In genomic region chr11:75450826-75451783, GRCh38 we compare ENCODE assay signal across 8 cellular contexts. TPM values are rescaled to one million over a fixed set of nuclear protein-coding genes. Genes with fewer than 3 reads are reported as not detected.
DNase-seq lines count a peak whose midpoint lies in the region; ATAC-seq and TF ChIP-seq lines count a peak whose summit lies in the region.

No MANE protein-coding gene starts in this region.

- ATAC-seq in heart left ventricle (no peak), left cardiac atrium (no peak), right cardiac atrium (no peak), upper lobe of right lung (peak; percentile 47), GM21619 (IDR thresholded peaks at IDR 0.05; ENCODE audit: unreplicated experiment) (no peak), GM18498 (IDR thresholded peaks at IDR 0.05; ENCODE audit: unreplicated experiment) (no peak), HG03439 (IDR thresholded peaks at IDR 0.05; ENCODE audit: unreplicated experiment) (no peak)

- TF ChIP-seq POLR2A in heart left ventricle (IDR thresholded peaks at IDR 0.05): no peak

- intact Hi-C loops in heart left ventricle (cut with DNase I): no loop called here
- intact Hi-C loops in left cardiac atrium (cut with DNase I): no loop called here
- intact Hi-C loops in right cardiac atrium (cut with DNase I): loop anchor here in 1 of 4 donors (10.0 kb wide), 1 partner anchor 64 kb away; no protein-coding TSS in a partner anchor
- intact Hi-C loops in upper lobe of right lung (cut with DNase I): no loop called here

- peaks cover 0 to 5% (median 0%) of the 10 kb centered on the region in 12 donors for H3K4me1 ChIP-seq in heart left ventricle
- H3K4me1 ChIP-seq in right cardiac atrium (ENCODE audit: control insufficient read depth, insufficient read depth, low read length): no peaks in the 10 kb centered on the region
- H3K4me1 ChIP-seq in upper lobe of right lung: no peaks in the 10 kb centered on the region

- DNase-seq in heart left ventricle (peak in 1 of 5 donors; percentile 55), left cardiac atrium (no peak), right cardiac atrium (peak in 2 of 3 donors; percentile 56), upper lobe of right lung (no peak)
- DNase-seq in activated CD8-positive, alpha-beta memory T cell treated with anti-CD3 and anti-CD28 coated beads for 24 hours: peak; percentile 68

- WGBS in heart left ventricle, 4 donors: 66 to 78% (median 73%) methylated on average over 40 to 46 of the region's 46 CpGs
- WGBS in right cardiac atrium: 68% methylated on average over 46 of the region's 46 CpGs

- no peaks in the 10 kb centered on the region for H3K27me3 ChIP-seq in heart left ventricle
- no peaks in the 10 kb centered on the region for H3K27me3 ChIP-seq in right cardiac atrium (ENCODE audit: control insufficient read depth, insufficient read depth)
- H3K27me3 ChIP-seq in upper lobe of right lung: no peaks in the 10 kb centered on the region

- no peak overlapping the region for H3K4me3 ChIP-seq in heart left ventricle
- no peak overlapping the region for H3K4me3 ChIP-seq in right cardiac atrium (ENCODE audit: low read length)
- H3K4me3 ChIP-seq in upper lobe of right lung: no peak overlapping the region

- H3K27ac ChIP-seq in heart left ventricle (no peak overlapping the region), right cardiac atrium (ENCODE audit: low read length) (no peak overlapping the region), upper lobe of right lung (no peak overlapping the region)

- H3K36me3 ChIP-seq in heart left ventricle (no peaks in the 10 kb centered on the region), upper lobe of right lung (no peaks in the 10 kb centered on the region)

- no peaks in the 10 kb centered on the region for H3K9me3 ChIP-seq in heart left ventricle
- H3K9me3 ChIP-seq in right cardiac atrium (ENCODE audit: control insufficient read depth, low read length): no peaks in the 10 kb centered on the region
- no peaks in the 10 kb centered on the region for H3K9me3 ChIP-seq in upper lobe of right lung

- TF ChIP-seq CTCF in heart left ventricle (IDR thresholded peaks at IDR 0.05) (peak in 11 of 12 donors; percentile 22 to 55 (median 47)), upper lobe of right lung (IDR thresholded peaks at IDR 0.05) (peak; percentile 64)

RNA-seq across cellular contexts. Expression of gene KLHL35, which starts 18.1 kb away (rescaled TPM):
- 1 to 10 TPM in 1 of 9 donors, under 1 TPM in 7, not detected in 1; 0.21 to 1.1 (median 0.45) TPM for total RNA-seq in heart left ventricle
- under 1 TPM; 0.11 to 0.76 TPM for polyA plus RNA-seq in heart left ventricle
- 1 to 10 TPM; 1.1 to 1.2 TPM for total RNA-seq in left cardiac atrium
- total RNA-seq in right cardiac atrium: 1 to 10 TPM in 1 of 4 donors, under 1 TPM in 3; 0.46 to 1.5 (median 0.67) TPM
- 0.66 TPM for polyA plus RNA-seq in right cardiac atrium
- 3.4 TPM for total RNA-seq in upper lobe of right lung

RNA-seq across cellular contexts. Expression of gene RPS3, which starts 51.8 kb away (rescaled TPM):
- total RNA-seq in heart left ventricle (1,000 to 10,000 TPM in 4 of 9 donors, 100 to 1,000 TPM in 5; 434 to 1,232 (median 990) TPM), left cardiac atrium (1,000 to 10,000 TPM; 1,106 to 1,117 TPM), right cardiac atrium (1,000 to 10,000 TPM; 1,039 to 1,263 (median 1,178) TPM), upper lobe of right lung (1,778 TPM)
- polyA plus RNA-seq in heart left ventricle (1,000 to 10,000 TPM in 1 of 2 donors, 100 to 1,000 TPM in 1; 761 to 2,100 TPM), right cardiac atrium (1,021 TPM)

Comparison
In these comparisons a context has a peak if more than half of its experiments do, and no peak if none do; other contexts are left out.
1. DNase-seq: peak in activated CD8-positive, alpha-beta memory T cell treated with anti-CD3 and anti-CD28 coated beads for 24 hours (single experiment) and right cardiac atrium (2 of 3); none in left cardiac atrium (single experiment) and upper lobe of right lung (single experiment).